Comparison of ENCODE assay signal across 8 cellular contexts in the genomic region with DNA sequence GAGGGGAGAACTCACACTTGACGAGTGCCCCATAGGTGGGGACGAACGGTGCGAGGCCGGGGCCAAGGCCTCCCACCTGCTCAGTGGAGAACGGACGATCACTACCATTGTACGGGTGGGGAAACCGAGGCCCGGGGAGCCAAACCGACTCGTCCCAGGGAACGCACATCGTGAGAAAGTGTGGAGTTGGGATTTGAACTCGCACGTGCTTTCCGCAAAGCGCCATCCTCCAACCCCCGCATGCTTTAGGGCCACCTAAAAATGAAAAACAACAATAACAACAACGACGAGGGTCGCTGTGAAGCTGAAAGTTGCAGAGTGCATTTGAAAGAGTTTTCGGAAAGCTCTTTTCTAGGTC. TPM values are rescaled to one million over a fixed set of nuclear protein-coding genes. Genes with fewer than 3 reads are reported as not detected.
DNase-seq lines count a peak whose midpoint lies in the region; ATAC-seq and TF ChIP-seq lines count a peak whose summit lies in the region.

No MANE protein-coding gene starts in this region.

- 1% methylated on average over 23 of the region's 23 CpGs for WGBS in heart right ventricle, 2 donors

- H3K27me3 Mint-ChIP-seq in activated CD8-positive, alpha-beta T cell treated with anti-CD3 and anti-CD28 coated beads, Interleukin-2, amount 10 ng/mL, durations not matched to agents 7 days and 5 days (ENCODE audit: low read depth), result no peaks in the 10 kb centered on the region

- peak overlapping the region; percentile 87 for H3K27ac Mint-ChIP-seq in activated CD8-positive, alpha-beta T cell treated with anti-CD3 and anti-CD28 coated beads, Interleukin-2, amount 10 ng/mL, durations not matched to agents 7 days and 5 days

- H3K27me3 ChIP-seq in H7 (ENCODE audit: control insufficient read depth, insufficient read depth, low read length) (peaks cover 2% of the 10 kb centered on the region; the same call in 1 of the 2 replicates), heart right ventricle (no peaks in the 10 kb centered on the region), skeletal muscle satellite cell (ENCODE audit: control insufficient read depth, insufficient read depth, low read length) (no peaks in the 10 kb centered on the region)

- H3K9me3 Mint-ChIP-seq in activated CD8-positive, alpha-beta T cell treated with anti-CD3 and anti-CD28 coated beads, Interleukin-2, amount 10 ng/mL, durations not matched to agents 7 days and 5 days (ENCODE audit: insufficient read depth), result no peaks in the 10 kb centered on the region

- CTCF ChIA-PET in activated CD8-positive, alpha-beta T cell treated with anti-CD3 and anti-CD28 coated beads, Interleukin-2, amount 10 ng/mL, durations not matched to agents 7 days and 5 days (lab: Charles Lee), result interaction anchor here (1.2 to 11.7 kb wide), 3 partner anchors 9 to 69 kb away, joined by 3 to 176 read pairs (median 19); partner anchors contain the start of gene CD79A

- intact Hi-C loops in heart right ventricle (cut with DNase I), result loop anchor here in 5 of 10 donors (1.0 to 10.0 kb wide), 4 partner anchors 23 to 74 kb away; partner anchors contain the start of genes RPS19 (in 3 of the 5) and RABAC1 (in 2 of the 5)

- H3K9ac ChIP-seq in skeletal muscle satellite cell (ENCODE audit: low read depth, low read length), result peak overlapping the region; percentile 92

- H3K36me3 ChIP-seq in H7 (replicated peaks; ENCODE audit: control insufficient read depth, insufficient read depth, low read length) (no peaks in the 10 kb centered on the region), heart right ventricle (peaks cover 0 to 19% (median 0%) of the 10 kb centered on the region in 9 donors), skeletal muscle satellite cell (ENCODE audit: insufficient read depth, low read length) (peaks cover 6% of the 10 kb centered on the region)

- H3K9me3 ChIP-seq in heart right ventricle (no peaks in the 10 kb centered on the region), skeletal muscle satellite cell (replicated peaks; ENCODE audit: low read length) (no peaks in the 10 kb centered on the region)

- H3K4me3 ChIP-seq in H7 (ENCODE audit: insufficient read depth, low read depth, low read length), result peak overlapping the region; percentile 88
- H3K4me3 ChIP-seq in heart right ventricle, result peak overlapping the region; percentile 79 to 99 (median 96)
- H3K4me3 ChIP-seq in skeletal muscle satellite cell (ENCODE audit: low read length), result peak overlapping the region; percentile 82

- peak overlapping the region; percentile 80 for H3K4me3 Mint-ChIP-seq in activated CD8-positive, alpha-beta T cell treated with anti-CD3 and anti-CD28 coated beads, Interleukin-2, amount 10 ng/mL, durations not matched to agents 7 days and 5 days

- H3K27ac ChIP-seq in heart right ventricle, result peak overlapping the region; percentile 89 to 99 (median 94)

- POLR2A ChIA-PET in activated CD8-positive, alpha-beta T cell treated with anti-CD3 and anti-CD28 coated beads, Interleukin-2, amount 10 ng/mL, durations not matched to agents 7 days and 5 days (lab: Charles Lee), result interaction anchor here (0.6 to 11.6 kb wide), 6 partner anchors 9 to 176 kb away, joined by 3 to 241 read pairs (median 11); partner anchors contain the start of genes CD79A and RPS19

- H3K4me1 ChIP-seq in heart right ventricle, result peaks cover 9 to 53% (median 37%) of the 10 kb centered on the region in 9 donors
- peaks cover 31% of the 10 kb centered on the region for H3K4me1 ChIP-seq in skeletal muscle satellite cell (ENCODE audit: control insufficient read depth, insufficient read depth, low read length)

- no peak for TF ChIP-seq CTCF in heart right ventricle (IDR thresholded peaks at IDR 0.05)

- no peak for DNase-seq in H7
- no peak for DNase-seq in activated CD8-positive, alpha-beta T cell treated with anti-CD3 and anti-CD28 coated beads, Interleukin-2, amount 10 ng/mL, durations not matched to agents 7 days and 5 days
- DNase-seq in heart right ventricle, result no peak
- no peak for DNase-seq in NK-92 (lab: John Stamatoyannopoulos, UW; ENCODE audit: unreplicated experiment)
- DNase-seq in COLO668 (lab: John Stamatoyannopoulos, UW; ENCODE audit: unreplicated experiment), result no peak

- H3K4me2 ChIP-seq in skeletal muscle satellite cell (ENCODE audit: low read length), result peak overlapping the region; percentile 88

- ATAC-seq in activated CD8-positive, alpha-beta T cell treated with anti-CD3 and anti-CD28 coated beads, Interleukin-2, amount 10 ng/mL, durations not matched to agents 7 days and 5 days, result no peak
- ATAC-seq in heart right ventricle, result peak in 4 of 8 donors; percentile 0 to 7 (median 2)
- no peak for ATAC-seq in HG02973 (IDR thresholded peaks at IDR 0.05; ENCODE audit: unreplicated experiment)
- no peak for ATAC-seq in GM18519 (IDR thresholded peaks at IDR 0.05; ENCODE audit: low FRiP score, unreplicated experiment)

- peaks cover 47% of the 10 kb centered on the region for H3K36me3 Mint-ChIP-seq in activated CD8-positive, alpha-beta T cell treated with anti-CD3 and anti-CD28 coated beads, Interleukin-2, amount 10 ng/mL, durations not matched to agents 7 days and 5 days (ENCODE audit: low read depth)

- H3K4me1 Mint-ChIP-seq in activated CD8-positive, alpha-beta T cell treated with anti-CD3 and anti-CD28 coated beads, Interleukin-2, amount 10 ng/mL, durations not matched to agents 7 days and 5 days (ENCODE audit: low read depth), result peaks cover 57% of the 10 kb centered on the region

RNA-seq across cellular contexts. Expression of gene ARHGEF1, which starts 0.5 kb away (rescaled TPM):
- 34.3 and 40.7 TPM in 2 replicates for total RNA-seq in H7 (2014; rRNA removed; shearing (Covaris generic))
- 100 to 1,000 TPM; 515 to 537 TPM for total RNA-seq in activated CD8-positive, alpha-beta T cell treated with anti-CD3 and anti-CD28 coated beads, Interleukin-2, amount 10 ng/mL, durations not matched to agents 7 days and 5 days
- 10 to 100 TPM; 20.2 to 57.7 (median 25.9) TPM for total RNA-seq in heart right ventricle
- polyA plus RNA-seq in heart right ventricle, result 100 to 1,000 TPM in 1 of 2 donors, 10 to 100 TPM in 1; 33.4 to 143 TPM
- 43.9 and 48.3 TPM in 2 replicates for total RNA-seq in skeletal muscle satellite cell (2012; rRNA removed)

RNA-seq across cellular contexts. Expression of gene CD79A, which starts 6.4 kb away (rescaled TPM):
- total RNA-seq in H7 (2014; rRNA removed; shearing (Covaris generic)), result 0.55 TPM in 1 of 2 replicates, not detected in the other
- total RNA-seq in activated CD8-positive, alpha-beta T cell treated with anti-CD3 and anti-CD28 coated beads, Interleukin-2, amount 10 ng/mL, durations not matched to agents 7 days and 5 days, result 10 to 100 TPM; 17.4 to 21.5 TPM
- total RNA-seq in heart right ventricle, result 1 to 10 TPM in 1 of 10 donors, under 1 TPM in 2, not detected in 7; 0.17 to 1.4 (median 0.18) TPM
- polyA plus RNA-seq in heart right ventricle, result under 1 TPM in 1 of 2 donors, not detected in 1; 0.39 TPM
- total RNA-seq in skeletal muscle satellite cell (2012; rRNA removed), result not detected in 2 replicates

RNA-seq across cellular contexts. Expression of gene RPS19, which starts 23.4 kb away (rescaled TPM):
- 2,022 and 3,019 TPM in 2 replicates for total RNA-seq in H7 (2014; rRNA removed; shearing (Covaris generic))
- total RNA-seq in activated CD8-positive, alpha-beta T cell treated with anti-CD3 and anti-CD28 coated beads, Interleukin-2, amount 10 ng/mL, durations not matched to agents 7 days and 5 days, result 1,000 to 10,000 TPM; 3,024 to 3,056 TPM
- 1,000 to 10,000 TPM in 1 of 10 donors, 100 to 1,000 TPM in 9; 446 to 1,030 (median 578) TPM for total RNA-seq in heart right ventricle
- polyA plus RNA-seq in heart right ventricle, result 1,000 to 10,000 TPM; 1,092 to 1,996 TPM
- 716 and 761 TPM in 2 replicates for total RNA-seq in skeletal muscle satellite cell (2012; rRNA removed)

RNA-seq across cellular contexts. Expression of gene DMRTC2, which starts 38.6 kb away (rescaled TPM):
- not detected in 2 replicates for total RNA-seq in H7 (2014; rRNA removed; shearing (Covaris generic))
- not detected for total RNA-seq in activated CD8-positive, alpha-beta T cell treated with anti-CD3 and anti-CD28 coated beads, Interleukin-2, amount 10 ng/mL, durations not matched to agents 7 days and 5 days
- total RNA-seq in heart right ventricle, result not detected
- polyA plus RNA-seq in heart right ventricle, result not detected
- not detected in 2 replicates for total RNA-seq in skeletal muscle satellite cell (2012; rRNA removed)

RNA-seq across cellular contexts. Expression of gene LYPD4, which starts 39.0 kb away (rescaled TPM):
- total RNA-seq in H7 (2014; rRNA removed; shearing (Covaris generic)), result not detected in 2 replicates
- total RNA-seq in activated CD8-positive, alpha-beta T cell treated with anti-CD3 and anti-CD28 coated beads, Interleukin-2, amount 10 ng/mL, durations not matched to agents 7 days and 5 days, result not detected
- total RNA-seq in heart right ventricle, result not detected
- polyA plus RNA-seq in heart right ventricle, result not detected
- total RNA-seq in skeletal muscle satellite cell (2012; rRNA removed), result not detected in 2 replicates

Comparison
In these comparisons a context has a peak if more than half of its experiments do, and no peak if none do; other contexts are left out.
1. RNA of gene ARHGEF1, which starts 0.5 kb away (total RNA-seq): 515 to 537 TPM in activated CD8-positive, alpha-beta T cell treated with anti-CD3 and anti-CD28 coated beads, Interleukin-2, amount 10 ng/mL, durations not matched to agents 7 days and 5 days; 34.3 to 40.7 TPM in H7 and 20.2 to 57.7 TPM in heart right ventricle; every median in the first group is over 4 times any median in the second.
2. RNA of gene CD79A, which starts 6.4 kb away (total RNA-seq): 17.4 to 21.5 TPM in activated CD8-positive, alpha-beta T cell treated with anti-CD3 and anti-CD28 coated beads, Interleukin-2, amount 10 ng/mL, durations not matched to agents 7 days and 5 days; 0.17 to 1.4 TPM in heart right ventricle and 0.55 TPM in H7; every median in the first group is over 4 times any median in the second.
3. Peak in every context shown above with its lines, with median percentiles within 50 percentile points of each other: H3K4me3 ChIP-seq.